ENCODE assay signal across 1 cellular context in genomic region chr14:89954045-89955021, GRCh38.
TF ChIP-seq lines count a peak whose summit lies in the region.

Gene EFCAB11 (minus strand): TSS chr14:89954730. CDS start chr14:89954660, 70 bp downstream.

TF ChIP-seq in HEK293, 187 proteins besides CTCF, POLR2A, EP300 and RAD21 (continued from another document and continues in another):
- TF ChIP-seq ZNF518A (tag by site-specific recombination; conservative IDR thresholded peaks at IDR 0.05; ENCODE audit: low read depth) (peak; percentile 31; the same call in 1 of the 2 replicates), SP7 (tag by site-specific recombination; IDR thresholded peaks at IDR 0.05) (peak; percentile 87), SCRT1 (tag by site-specific recombination; IDR thresholded peaks at IDR 0.05; ENCODE audit: borderline replicate concordance) (no peak), PRDM1 (tag by site-specific recombination; IDR thresholded peaks at IDR 0.05) (peak; percentile 37; the same call in 1 of the 2 replicates), ZNF600 (tag by site-specific recombination; IDR thresholded peaks at IDR 0.05) (peak; percentile 92), ZNF610 (tag by site-specific recombination; IDR thresholded peaks at IDR 0.05; ENCODE audit: borderline replicate concordance) (0 out of 2 replicates have a peak, but pooled peaks have one; percentile 31), KLF8 (tag by site-specific recombination; IDR thresholded peaks at IDR 0.05) (peak; percentile 85), ZBTB17 (tag by site-specific recombination; IDR thresholded peaks at IDR 0.05) (peak; percentile 96), ZNF558 (tag by site-specific recombination; IDR thresholded peaks at IDR 0.05) (no peak), ZNF701 (tag by site-specific recombination; IDR thresholded peaks at IDR 0.05) (no peak), ZNF354C (tag by site-specific recombination; IDR thresholded peaks at IDR 0.05; ENCODE audit: borderline replicate concordance, low read depth) (no peak), ZNF624 (tag by site-specific recombination; IDR thresholded peaks at IDR 0.05) (no peak), ZNF2 (tag by site-specific recombination; IDR thresholded peaks at IDR 0.05) (peak; percentile 71), ZSCAN23 (tag by site-specific recombination; IDR thresholded peaks at IDR 0.05) (no peak), MYNN (tag by site-specific recombination; IDR thresholded peaks at IDR 0.05; ENCODE audit: borderline replicate concordance) (no peak), ZNF223 (tag by site-specific recombination; IDR thresholded peaks at IDR 0.05) (no peak), ZNF157 (tag by site-specific recombination; IDR thresholded peaks at IDR 0.05) (no peak), TRIM28 (IDR thresholded peaks at IDR 0.05; ENCODE audit: borderline replicate concordance, low read length) (peak; percentile 59), ZNF366 (tag by site-specific recombination; conservative IDR thresholded peaks at IDR 0.05) (no peak), ZNF549 (tag by site-specific recombination; IDR thresholded peaks at IDR 0.05) (no peak), HOXD13 (CRISPR knock-in tag; IDR thresholded peaks at IDR 0.05; ENCODE audit: borderline replicate concordance) (peak; percentile 100), RBAK (tag by site-specific recombination; IDR thresholded peaks at IDR 0.05) (no peak), ZNF169 (tag by site-specific recombination; IDR thresholded peaks at IDR 0.05) (no peak), ZBTB48 (tag by site-specific recombination; IDR thresholded peaks at IDR 0.05) (peak; percentile 72; the same call in 1 of the 2 replicates), PBX3 (CRISPR knock-in tag; IDR thresholded peaks at IDR 0.05) (peak; percentile 95), FEZF1 (tag by site-specific recombination; IDR thresholded peaks at IDR 0.05) (no peak), KLF16 (tag by site-specific recombination; IDR thresholded peaks at IDR 0.05) (peak; percentile 51), ZNF280D (tag by site-specific recombination; IDR thresholded peaks at IDR 0.05) (0 out of 2 replicates have a peak, but pooled peaks have one; percentile 16), ZBTB11 (tag by site-specific recombination; conservative IDR thresholded peaks at IDR 0.05; ENCODE audit: low read depth) (peak; percentile 97), ZNF521 (tag by site-specific recombination; IDR thresholded peaks at IDR 0.05) (no peak), ZNF138 (tag by site-specific recombination; IDR thresholded peaks at IDR 0.05; ENCODE audit: borderline replicate concordance) (no peak), ZNF501 (tag by site-specific recombination; IDR thresholded peaks at IDR 0.05) (peak; percentile 81; the same call in 1 of the 2 replicates), INSM2 (tag by site-specific recombination; IDR thresholded peaks at IDR 0.05) (no peak), ZFHX2 (tag by site-specific recombination; conservative IDR thresholded peaks at IDR 0.05) (peak; percentile 89)
- TF ChIP-seq, protein P1, sequence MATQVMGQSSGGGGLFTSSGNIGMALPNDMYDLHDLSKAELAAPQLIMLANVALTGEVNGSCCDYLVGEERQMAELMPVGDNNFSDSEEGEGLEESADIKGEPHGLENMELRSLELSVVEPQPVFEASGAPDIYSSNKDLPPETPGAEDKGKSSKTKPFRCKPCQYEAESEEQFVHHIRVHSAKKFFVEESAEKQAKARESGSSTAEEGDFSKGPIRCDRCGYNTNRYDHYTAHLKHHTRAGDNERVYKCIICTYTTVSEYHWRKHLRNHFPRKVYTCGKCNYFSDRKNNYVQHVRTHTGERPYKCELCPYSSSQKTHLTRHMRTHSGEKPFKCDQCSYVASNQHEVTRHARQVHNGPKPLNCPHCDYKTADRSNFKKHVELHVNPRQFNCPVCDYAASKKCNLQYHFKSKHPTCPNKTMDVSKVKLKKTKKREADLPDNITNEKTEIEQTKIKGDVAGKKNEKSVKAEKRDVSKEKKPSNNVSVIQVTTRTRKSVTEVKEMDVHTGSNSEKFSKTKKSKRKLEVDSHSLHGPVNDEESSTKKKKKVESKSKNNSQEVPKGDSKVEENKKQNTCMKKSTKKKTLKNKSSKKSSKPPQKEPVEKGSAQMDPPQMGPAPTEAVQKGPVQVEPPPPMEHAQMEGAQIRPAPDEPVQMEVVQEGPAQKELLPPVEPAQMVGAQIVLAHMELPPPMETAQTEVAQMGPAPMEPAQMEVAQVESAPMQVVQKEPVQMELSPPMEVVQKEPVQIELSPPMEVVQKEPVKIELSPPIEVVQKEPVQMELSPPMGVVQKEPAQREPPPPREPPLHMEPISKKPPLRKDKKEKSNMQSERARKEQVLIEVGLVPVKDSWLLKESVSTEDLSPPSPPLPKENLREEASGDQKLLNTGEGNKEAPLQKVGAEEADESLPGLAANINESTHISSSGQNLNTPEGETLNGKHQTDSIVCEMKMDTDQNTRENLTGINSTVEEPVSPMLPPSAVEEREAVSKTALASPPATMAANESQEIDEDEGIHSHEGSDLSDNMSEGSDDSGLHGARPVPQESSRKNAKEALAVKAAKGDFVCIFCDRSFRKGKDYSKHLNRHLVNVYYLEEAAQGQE (tag by site-specific recombination; IDR thresholded peaks at IDR 0.05): no peak
- TF ChIP-seq, protein P2, sequence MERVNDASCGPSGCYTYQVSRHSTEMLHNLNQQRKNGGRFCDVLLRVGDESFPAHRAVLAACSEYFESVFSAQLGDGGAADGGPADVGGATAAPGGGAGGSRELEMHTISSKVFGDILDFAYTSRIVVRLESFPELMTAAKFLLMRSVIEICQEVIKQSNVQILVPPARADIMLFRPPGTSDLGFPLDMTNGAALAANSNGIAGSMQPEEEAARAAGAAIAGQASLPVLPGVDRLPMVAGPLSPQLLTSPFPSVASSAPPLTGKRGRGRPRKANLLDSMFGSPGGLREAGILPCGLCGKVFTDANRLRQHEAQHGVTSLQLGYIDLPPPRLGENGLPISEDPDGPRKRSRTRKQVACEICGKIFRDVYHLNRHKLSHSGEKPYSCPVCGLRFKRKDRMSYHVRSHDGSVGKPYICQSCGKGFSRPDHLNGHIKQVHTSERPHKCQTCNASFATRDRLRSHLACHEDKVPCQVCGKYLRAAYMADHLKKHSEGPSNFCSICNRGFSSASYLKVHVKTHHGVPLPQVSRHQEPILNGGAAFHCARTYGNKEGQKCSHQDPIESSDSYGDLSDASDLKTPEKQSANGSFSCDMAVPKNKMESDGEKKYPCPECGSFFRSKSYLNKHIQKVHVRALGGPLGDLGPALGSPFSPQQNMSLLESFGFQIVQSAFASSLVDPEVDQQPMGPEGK (tag by site-specific recombination; IDR thresholded peaks at IDR 0.05): peak; percentile 48; the same call in 1 of the 2 replicates
- TF ChIP-seq, protein P3, sequence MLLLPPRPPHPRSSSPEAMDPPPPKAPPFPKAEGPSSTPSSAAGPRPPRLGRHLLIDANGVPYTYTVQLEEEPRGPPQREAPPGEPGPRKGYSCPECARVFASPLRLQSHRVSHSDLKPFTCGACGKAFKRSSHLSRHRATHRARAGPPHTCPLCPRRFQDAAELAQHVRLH (tag by site-specific recombination; IDR thresholded peaks at IDR 0.05): peak; percentile 51; the same call in 1 of the 2 replicates
